ENCODE assay signal across 8 cellular contexts in the genomic region with DNA sequence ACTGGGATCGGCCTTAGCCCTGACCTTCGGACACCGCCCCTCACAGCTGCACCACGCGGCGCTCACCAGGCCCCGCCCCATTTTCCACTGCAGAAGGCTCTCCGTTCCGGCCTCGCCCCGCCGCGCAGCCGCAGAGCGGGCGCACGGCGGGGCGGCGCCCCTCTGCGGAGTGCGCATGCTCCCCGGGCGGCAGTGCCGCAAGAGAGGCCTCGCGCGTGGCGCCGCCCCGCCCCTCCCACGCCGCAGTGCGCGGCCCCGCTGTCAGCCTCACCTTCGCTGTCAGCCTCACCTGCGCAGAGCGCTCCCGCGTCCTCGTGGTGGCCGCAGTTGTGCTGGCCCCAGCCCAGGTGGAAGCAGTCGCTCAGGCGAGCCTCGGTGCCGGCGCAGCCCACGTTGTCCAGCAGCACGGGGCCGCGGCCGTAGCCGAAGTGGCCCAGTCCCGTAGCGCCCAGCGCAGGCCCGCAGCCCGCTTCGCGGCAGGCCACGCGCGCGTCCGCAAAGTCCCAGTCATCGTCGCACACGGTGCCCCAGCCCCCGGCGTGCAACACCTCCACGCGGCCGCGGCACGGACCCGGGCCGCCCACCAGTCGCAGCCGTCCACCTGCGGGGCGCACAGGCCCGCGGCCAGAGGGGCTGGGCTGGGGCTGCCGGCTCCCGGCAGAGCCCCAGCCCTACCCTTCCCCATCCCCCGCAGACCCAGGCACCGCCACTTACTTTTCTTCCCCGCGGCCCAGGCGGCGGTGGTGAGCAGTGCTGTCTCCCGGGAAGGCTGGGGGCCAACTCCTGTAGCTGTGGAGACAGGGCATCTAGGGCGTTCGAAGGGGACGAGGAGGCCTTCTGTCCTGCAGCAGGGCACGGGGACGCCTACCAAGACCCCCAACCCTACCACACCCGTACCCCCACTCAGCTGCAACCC. TPM values are rescaled to one million over a fixed set of nuclear protein-coding genes. Genes with fewer than 3 reads are reported as not detected.
DNase-seq lines count a peak whose midpoint lies in the region; ATAC-seq, FAIRE-seq and TF ChIP-seq lines count a peak whose summit lies in the region.

No MANE protein-coding gene starts in this region.

- TF ChIP-seq POLR2A in GM12892 (IDR thresholded peaks at IDR 0.05; ENCODE audit: low read depth, low read length): peak; percentile 67
- TF ChIP-seq POLR2A in adrenal gland (IDR thresholded peaks at IDR 0.05): peak; percentile 67 to 83

- H3K36me3 ChIP-seq in adrenal gland (replicated peaks in 1 of 2): no peaks in the 10 kb centered on the region
- no peaks in the 10 kb centered on the region for H3K36me3 ChIP-seq in left ventricle myocardium inferior
- H3K36me3 ChIP-seq in psoas muscle (ENCODE audit: insufficient read depth in 1 of 2, low read depth in 1 of 2): no peaks in the 10 kb centered on the region
- no peaks in the 10 kb centered on the region for H3K36me3 ChIP-seq in urinary bladder (ENCODE audit: insufficient read depth)

- 2 to 12% (median 2%) methylated on average over 8 to 99 of the region's 99 CpGs for WGBS in adrenal gland, 4 donors
- WGBS in psoas muscle, 3 donors: 2 to 7% (median 3%) methylated on average over 65 to 99 of the region's 99 CpGs
- WGBS in urinary bladder: 3% methylated on average over 99 of the region's 99 CpGs

- ATAC-seq in HG02759 (IDR thresholded peaks at IDR 0.05; ENCODE audit: unreplicated experiment) (peak; percentile 79), psoas muscle (peak; percentile 93 to 94 (median 94))

- H3K27me3 ChIP-seq in adrenal gland (no peaks in the 10 kb centered on the region), left ventricle myocardium inferior (ENCODE audit: low read depth) (no peaks in the 10 kb centered on the region), psoas muscle (ENCODE audit: insufficient read depth in 3 of 3, low read length in 2 of 3) (no peaks in the 10 kb centered on the region)

- intact Hi-C loops in adrenal gland (cut with DNase I) (no loop called here), left ventricle myocardium inferior (cut with micrococcal nuclease) (no loop called here), psoas muscle (cut with DNase I) (no loop called here)

- H3K4me3 ChIP-seq in adrenal gland (peak overlapping the region; percentile 3 to 68 (median 35)), left ventricle myocardium inferior (peak overlapping the region; percentile 70), psoas muscle (peak overlapping the region; percentile 87), urinary bladder (ENCODE audit: low read depth, low read length) (peak overlapping the region; percentile 56)

- DNase-seq in GM12892 (ENCODE audit: insufficient read length) (peak; percentile 98), NCI-H1105 treated with DMSO at 0.1 percent for 48 hours (lab: John Stamatoyannopoulos, UW) (peak; percentile 88), SW480 (ENCODE audit: low spot score) (peak; percentile 94), adrenal gland (peak; percentile 95 to 97 (median 96)), left ventricle myocardium inferior (peak; percentile 96), psoas muscle (peak; percentile 94 to 98)

- TF ChIP-seq CTCF in adrenal gland (IDR thresholded peaks at IDR 0.05) (peak in 2 of 6 experiments; percentile 12 to 22), left ventricle myocardium inferior (IDR thresholded peaks at IDR 0.05; ENCODE audit: borderline replicate concordance) (no peak), psoas muscle (IDR thresholded peaks at IDR 0.05) (no peak)

- H3K27ac ChIP-seq in adrenal gland (peak overlapping the region; percentile 46 to 93 (median 81)), left ventricle myocardium inferior (replicated peaks) (peak overlapping the region; percentile 90), psoas muscle (peak overlapping the region; percentile 96), urinary bladder (ENCODE audit: low read depth) (peak overlapping the region; percentile 61)

- FAIRE-seq in GM12892 (lab: Jason Lieb, UNC): peak; percentile 81

- H3K9me3 ChIP-seq in adrenal gland (replicated peaks in 1 of 3) (no peaks in the 10 kb centered on the region), left ventricle myocardium inferior (replicated peaks) (no peaks in the 10 kb centered on the region), psoas muscle (no peaks in the 10 kb centered on the region)

- peaks cover 23% of the 10 kb centered on the region in 2 donors for H3K4me1 ChIP-seq in adrenal gland (replicated peaks in 1 of 2)
- H3K4me1 ChIP-seq in left ventricle myocardium inferior: peaks cover 35% of the 10 kb centered on the region
- peaks cover 15% of the 10 kb centered on the region for H3K4me1 ChIP-seq in psoas muscle
- H3K4me1 ChIP-seq in urinary bladder (ENCODE audit: insufficient read depth): no peaks in the 10 kb centered on the region

RNA-seq across cellular contexts. Expression of gene SSC4D, which starts 16.1 kb away (rescaled TPM):
- 0.30 TPM for polyA plus RNA-seq in GM12892 (2012; ENCODE audit: missing spikeins)
- total RNA-seq in adrenal gland (1 to 10 TPM in 7 of 8 donors, under 1 TPM in 1; 0.60 to 4.5 (median 1.9) TPM), left ventricle myocardium inferior (0.99 TPM), psoas muscle (1 to 10 TPM in 1 of 4 donors, under 1 TPM in 3; 0.79 to 1.0 (median 0.86) TPM), urinary bladder (0.37 TPM)
- polyA plus RNA-seq in adrenal gland (1 to 10 TPM in 2 of 3 donors, under 1 TPM in 1; 0.93 to 8.3 (median 3.9) TPM), psoas muscle (1 to 10 TPM; 1.3 to 3.3 (median 2.7) TPM), urinary bladder (0.68 TPM)

RNA-seq across cellular contexts. Expression of gene ZP3, which starts 31.4 kb away (rescaled TPM):
- 7.6 TPM for polyA plus RNA-seq in GM12892 (2012; ENCODE audit: missing spikeins)
- 10 to 100 TPM in 1 of 8 donors, 1 to 10 TPM in 7; 4.2 to 21.3 (median 6.8) TPM for total RNA-seq in adrenal gland
- 10 to 100 TPM in 1 of 3 donors, 1 to 10 TPM in 2; 2.2 to 13.3 (median 9.8) TPM for polyA plus RNA-seq in adrenal gland
- not detected for total RNA-seq in left ventricle myocardium inferior
- total RNA-seq in psoas muscle: 10 to 100 TPM in 1 of 4 donors, 1 to 10 TPM in 1, under 1 TPM in 1, not detected in 1; 0.96 to 12.3 (median 4.0) TPM
- under 1 TPM; 0.23 to 0.52 (median 0.32) TPM for polyA plus RNA-seq in psoas muscle
- total RNA-seq in urinary bladder: 0.42 TPM
- polyA plus RNA-seq in urinary bladder: 1.1 TPM

RNA-seq across cellular contexts. Expression of gene YWHAG, which starts 34.6 kb away (rescaled TPM):
- 87.2 TPM for polyA plus RNA-seq in GM12892 (2012; ENCODE audit: missing spikeins)
- total RNA-seq in adrenal gland: 100 to 1,000 TPM in 5 of 8 donors, 10 to 100 TPM in 3; 79.5 to 272 (median 130) TPM
- polyA plus RNA-seq in adrenal gland: 100 to 1,000 TPM in 1 of 3 donors, 10 to 100 TPM in 2; 50.5 to 309 (median 68.6) TPM
- total RNA-seq in left ventricle myocardium inferior: 223 TPM
- total RNA-seq in psoas muscle: 100 to 1,000 TPM; 342 to 421 (median 401) TPM
- polyA plus RNA-seq in psoas muscle: 100 to 1,000 TPM; 204 to 523 (median 213) TPM
- 55.0 TPM for total RNA-seq in urinary bladder
- polyA plus RNA-seq in urinary bladder: 95.5 TPM

Comparison
In these comparisons a context has a peak if more than half of its experiments do, and no peak if none do; other contexts are left out.
1. Peak in every context shown above with its lines: DNase-seq, ATAC-seq, H3K4me3 ChIP-seq and H3K27ac ChIP-seq.
2. H3K4me3 ChIP-seq: peak in every context shown above with its lines; median percentile 87 in psoas muscle; 70 in left ventricle myocardium inferior; 56 in urinary bladder; 35 in adrenal gland.